In genomic region chr12:21566223-21566906, GRCh38 we compare ENCODE assay signal across 1 cellular context.
TF ChIP-seq lines count a peak whose summit lies in the region.

No MANE protein-coding gene starts in this region.

TF ChIP-seq in HepG2, 621 proteins besides CTCF, POLR2A, EP300 and RAD21 (continued from another document):
- TF ChIP-seq, protein P1, sequence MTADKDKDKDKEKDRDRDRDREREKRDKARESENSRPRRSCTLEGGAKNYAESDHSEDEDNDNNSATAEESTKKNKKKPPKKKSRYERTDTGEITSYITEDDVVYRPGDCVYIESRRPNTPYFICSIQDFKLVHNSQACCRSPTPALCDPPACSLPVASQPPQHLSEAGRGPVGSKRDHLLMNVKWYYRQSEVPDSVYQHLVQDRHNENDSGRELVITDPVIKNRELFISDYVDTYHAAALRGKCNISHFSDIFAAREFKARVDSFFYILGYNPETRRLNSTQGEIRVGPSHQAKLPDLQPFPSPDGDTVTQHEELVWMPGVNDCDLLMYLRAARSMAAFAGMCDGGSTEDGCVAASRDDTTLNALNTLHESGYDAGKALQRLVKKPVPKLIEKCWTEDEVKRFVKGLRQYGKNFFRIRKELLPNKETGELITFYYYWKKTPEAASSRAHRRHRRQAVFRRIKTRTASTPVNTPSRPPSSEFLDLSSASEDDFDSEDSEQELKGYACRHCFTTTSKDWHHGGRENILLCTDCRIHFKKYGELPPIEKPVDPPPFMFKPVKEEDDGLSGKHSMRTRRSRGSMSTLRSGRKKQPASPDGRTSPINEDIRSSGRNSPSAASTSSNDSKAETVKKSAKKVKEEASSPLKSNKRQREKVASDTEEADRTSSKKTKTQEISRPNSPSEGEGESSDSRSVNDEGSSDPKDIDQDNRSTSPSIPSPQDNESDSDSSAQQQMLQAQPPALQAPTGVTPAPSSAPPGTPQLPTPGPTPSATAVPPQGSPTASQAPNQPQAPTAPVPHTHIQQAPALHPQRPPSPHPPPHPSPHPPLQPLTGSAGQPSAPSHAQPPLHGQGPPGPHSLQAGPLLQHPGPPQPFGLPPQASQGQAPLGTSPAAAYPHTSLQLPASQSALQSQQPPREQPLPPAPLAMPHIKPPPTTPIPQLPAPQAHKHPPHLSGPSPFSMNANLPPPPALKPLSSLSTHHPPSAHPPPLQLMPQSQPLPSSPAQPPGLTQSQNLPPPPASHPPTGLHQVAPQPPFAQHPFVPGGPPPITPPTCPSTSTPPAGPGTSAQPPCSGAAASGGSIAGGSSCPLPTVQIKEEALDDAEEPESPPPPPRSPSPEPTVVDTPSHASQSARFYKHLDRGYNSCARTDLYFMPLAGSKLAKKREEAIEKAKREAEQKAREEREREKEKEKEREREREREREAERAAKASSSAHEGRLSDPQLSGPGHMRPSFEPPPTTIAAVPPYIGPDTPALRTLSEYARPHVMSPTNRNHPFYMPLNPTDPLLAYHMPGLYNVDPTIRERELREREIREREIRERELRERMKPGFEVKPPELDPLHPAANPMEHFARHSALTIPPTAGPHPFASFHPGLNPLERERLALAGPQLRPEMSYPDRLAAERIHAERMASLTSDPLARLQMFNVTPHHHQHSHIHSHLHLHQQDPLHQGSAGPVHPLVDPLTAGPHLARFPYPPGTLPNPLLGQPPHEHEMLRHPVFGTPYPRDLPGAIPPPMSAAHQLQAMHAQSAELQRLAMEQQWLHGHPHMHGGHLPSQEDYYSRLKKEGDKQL (CRISPR knock-in tag; IDR thresholded peaks at IDR 0.05; ENCODE audit: low read depth) = no peak
- 0 out of 2 replicates have a peak, but pooled peaks have one; percentile 28 for TF ChIP-seq RXRB (CRISPR knock-in tag; IDR thresholded peaks at IDR 0.05; ENCODE audit: borderline replicate concordance)
- TF ChIP-seq SOX5 (CRISPR knock-in tag; IDR thresholded peaks at IDR 0.05; ENCODE audit: borderline replicate concordance) = no peak
- no peak for TF ChIP-seq ZNF513 (CRISPR knock-in tag; conservative IDR thresholded peaks at IDR 0.05)
- no peak for TF ChIP-seq ZNF737 (CRISPR knock-in tag; IDR thresholded peaks at IDR 0.05; ENCODE audit: borderline replicate concordance)
- TF ChIP-seq SP2 (CRISPR knock-in tag; IDR thresholded peaks at IDR 0.05) = no peak
- TF ChIP-seq ZBTB8A (CRISPR knock-in tag; IDR thresholded peaks at IDR 0.05; ENCODE audit: borderline replicate concordance, low read depth) = no peak
- no peak for TF ChIP-seq CBX1 (IDR thresholded peaks at IDR 0.05; ENCODE audit: low read depth)
- TF ChIP-seq DPF2 (CRISPR knock-in tag; IDR thresholded peaks at IDR 0.05; ENCODE audit: borderline replicate concordance, low read depth) = no peak
- TF ChIP-seq CEBPZ (IDR thresholded peaks at IDR 0.05; ENCODE audit: low read length) = no peak
- TF ChIP-seq NR3C1 (CRISPR knock-in tag; IDR thresholded peaks at IDR 0.05) = no peak
- peak; percentile 30; the same call in 1 of the 2 replicates for TF ChIP-seq ZNF768 (CRISPR knock-in tag; IDR thresholded peaks at IDR 0.05)
- no peak for TF ChIP-seq SMAD1 (CRISPR knock-in tag; IDR thresholded peaks at IDR 0.05; ENCODE audit: borderline replicate concordance, low read depth)
- no peak for TF ChIP-seq ZNF713 (CRISPR knock-in tag; IDR thresholded peaks at IDR 0.05)
- TF ChIP-seq BORCS8-MEF2B (CRISPR knock-in tag; IDR thresholded peaks at IDR 0.05) = no peak
- TF ChIP-seq PCBP1 (IDR thresholded peaks at IDR 0.05; ENCODE audit: borderline replicate concordance, low read depth, low read length) = no peak
- TF ChIP-seq, protein P2, sequence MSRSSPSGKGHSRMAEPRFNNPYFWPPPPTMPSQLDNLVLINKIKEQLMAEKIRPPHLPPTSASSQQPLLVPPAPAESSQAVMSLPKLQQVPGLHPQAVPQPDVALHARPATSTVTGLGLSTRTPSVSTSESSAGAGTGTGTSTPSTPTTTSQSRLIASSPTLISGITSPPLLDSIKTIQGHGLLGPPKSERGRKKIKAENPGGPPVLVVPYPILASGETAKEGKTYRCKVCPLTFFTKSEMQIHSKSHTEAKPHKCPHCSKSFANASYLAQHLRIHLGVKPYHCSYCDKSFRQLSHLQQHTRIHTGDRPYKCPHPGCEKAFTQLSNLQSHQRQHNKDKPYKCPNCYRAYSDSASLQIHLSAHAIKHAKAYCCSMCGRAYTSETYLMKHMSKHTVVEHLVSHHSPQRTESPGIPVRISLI (CRISPR knock-in tag; IDR thresholded peaks at IDR 0.05; ENCODE audit: borderline replicate concordance) = peak; percentile 33; the same call in 1 of the 2 replicates
- TF ChIP-seq TOE1 (CRISPR knock-in tag; IDR thresholded peaks at IDR 0.05) = no peak
- TF ChIP-seq ONECUT2 (CRISPR knock-in tag; IDR thresholded peaks at IDR 0.05) = no peak
- TF ChIP-seq E2F5 (CRISPR knock-in tag; conservative IDR thresholded peaks at IDR 0.05) = no peak
- TF ChIP-seq PRMT3 (CRISPR knock-in tag; IDR thresholded peaks at IDR 0.05; ENCODE audit: borderline replicate concordance, low read depth) = no peak
- TF ChIP-seq PRDM15 (CRISPR knock-in tag; IDR thresholded peaks at IDR 0.05) = no peak
- TF ChIP-seq CEBPG (CRISPR knock-in tag; IDR thresholded peaks at IDR 0.05) = peak; percentile 74
- TF ChIP-seq, protein P3, sequence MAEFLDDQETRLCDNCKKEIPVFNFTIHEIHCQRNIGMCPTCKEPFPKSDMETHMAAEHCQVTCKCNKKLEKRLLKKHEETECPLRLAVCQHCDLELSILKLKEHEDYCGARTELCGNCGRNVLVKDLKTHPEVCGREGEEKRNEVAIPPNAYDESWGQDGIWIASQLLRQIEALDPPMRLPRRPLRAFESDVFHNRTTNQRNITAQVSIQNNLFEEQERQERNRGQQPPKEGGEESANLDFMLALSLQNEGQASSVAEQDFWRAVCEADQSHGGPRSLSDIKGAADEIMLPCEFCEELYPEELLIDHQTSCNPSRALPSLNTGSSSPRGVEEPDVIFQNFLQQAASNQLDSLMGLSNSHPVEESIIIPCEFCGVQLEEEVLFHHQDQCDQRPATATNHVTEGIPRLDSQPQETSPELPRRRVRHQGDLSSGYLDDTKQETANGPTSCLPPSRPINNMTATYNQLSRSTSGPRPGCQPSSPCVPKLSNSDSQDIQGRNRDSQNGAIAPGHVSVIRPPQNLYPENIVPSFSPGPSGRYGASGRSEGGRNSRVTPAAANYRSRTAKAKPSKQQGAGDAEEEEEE (CRISPR knock-in tag; IDR thresholded peaks at IDR 0.05; ENCODE audit: borderline replicate concordance) = no peak
- TF ChIP-seq DNMT3B (CRISPR knock-in tag; conservative IDR thresholded peaks at IDR 0.05) = no peak
- no peak for TF ChIP-seq RCOR2 (CRISPR knock-in tag; IDR thresholded peaks at IDR 0.05)
- TF ChIP-seq TBX3 (IDR thresholded peaks at IDR 0.05; ENCODE audit: borderline replicate concordance) = no peak
- no peak for TF ChIP-seq ZNF572 (CRISPR knock-in tag; IDR thresholded peaks at IDR 0.05)
- TF ChIP-seq NCOA2 (CRISPR knock-in tag; IDR thresholded peaks at IDR 0.05) = no peak
- no peak for TF ChIP-seq ZNF256 (CRISPR knock-in tag; conservative IDR thresholded peaks at IDR 0.05)
- no peak for TF ChIP-seq ZSCAN20 (CRISPR knock-in tag; IDR thresholded peaks at IDR 0.05; ENCODE audit: borderline replicate concordance)
- no peak for TF ChIP-seq ZFP36 (IDR thresholded peaks at IDR 0.05; ENCODE audit: borderline replicate concordance, low read depth, low read length, partially characterized antibody)
- TF ChIP-seq GFI1 (CRISPR knock-in tag; IDR thresholded peaks at IDR 0.05; ENCODE audit: borderline replicate concordance) = no peak
